Comparison of ENCODE assay signal across 17 cellular contexts in genomic region chr2:215493370-215493769, GRCh38. TPM values are rescaled to one million over a fixed set of nuclear protein-coding genes. Genes with fewer than 3 reads are reported as not detected.
DNase-seq lines count a peak whose midpoint lies in the region; TF ChIP-seq lines count a peak whose summit lies in the region.
"Had no signal": no experiment of that assay in that cellular context is flagged by ENCODE, and none has a peak within 500 bp of the region (broad histone marks: within the 10 kb centered on the region; RNA-seq: fewer than 3 reads in every experiment).

No MANE protein-coding gene starts in this region.

- H3K79me2 ChIP-seq in ACC112 (ENCODE audit: control insufficient read depth, insufficient read depth, low read length, unreplicated experiment) = no peaks in the 10 kb centered on the region

- H2AFZ ChIP-seq in ACC112 (ENCODE audit: low read length, unreplicated experiment) = peak overlapping the region; percentile 15
- H2AFZ ChIP-seq: GM23248 had no signal

- H3K4me1 ChIP-seq in ACC112 (ENCODE audit: control insufficient read depth, insufficient read depth, low read length, unreplicated experiment) = peaks cover 2% of the 10 kb centered on the region
- H3K4me1 ChIP-seq: BE2C had no signal

- H3K27ac ChIP-seq in ACC112 (ENCODE audit: low read depth, low read length) = no peak overlapping the region
- H3K27ac ChIP-seq: GM23248 had no signal

- no peak overlapping the region for H3K4me3 ChIP-seq in ACC112 (ENCODE audit: low read depth, low read length)
- H3K4me3 ChIP-seq in choroid plexus epithelial cell (ENCODE audit: low read depth, low read length) = no peak overlapping the region
- H3K4me3 ChIP-seq: GM23248 had no signal

- no peaks in the 10 kb centered on the region for H3K27me3 ChIP-seq in ACC112 (ENCODE audit: insufficient read depth, low read length)
- H3K27me3 ChIP-seq: BE2C had no signal

- DNase-seq in choroid plexus epithelial cell (ENCODE audit: low read depth) (peak; percentile 45), kidney tubule cell (ENCODE audit: low spot score) (peak; percentile 29), renal cortical epithelial cell (ENCODE audit: low read depth) (peak; percentile 56), AG08396 (ENCODE audit: low spot score) (no peak), hepatic stellate cell (ENCODE audit: low spot score) (no peak)
- DNase-seq in activated CD4-positive, CD25-positive, alpha-beta regulatory T cell treated with anti-CD3 and anti-CD28 coated beads, Interleukin-2, amount 50 U/mL, for 72 hours = no peak
- DNase-seq: 8988T; BE2C; C1 segment of cervical spinal cord; CD4-positive, alpha-beta T cell; DMS153; DMS79; GDM1; GM23248; HCEC 1CT; IMR-90 had no signal

- H3K36me3 ChIP-seq in ACC112 (ENCODE audit: insufficient read depth, low read length) = no peaks in the 10 kb centered on the region
- H3K36me3 ChIP-seq: BE2C had no signal

- no peak for TF ChIP-seq CTCF in choroid plexus epithelial cell (conservative IDR thresholded peaks at IDR 0.05; ENCODE audit: low read depth, low read length)

RNA-seq across cellular contexts. Expression of gene FN1, which starts 57.5 kb away (rescaled TPM):
- total RNA-seq in renal cortical epithelial cell = 4,728 and 9,084 TPM in 2 replicates

Comparison
In these comparisons a context has a peak if more than half of its experiments do, and no peak if none do; other contexts are left out.
1. DNase-seq: peak in choroid plexus epithelial cell (single experiment), kidney tubule cell (single experiment) and renal cortical epithelial cell (single experiment); none in AG08396 (single experiment), activated CD4-positive, CD25-positive, alpha-beta regulatory T cell treated with anti-CD3 and anti-CD28 coated beads, Interleukin-2, amount 50 U/mL, for 72 hours (single experiment) and hepatic stellate cell (single experiment).